ENCODE assay signal across 28 cellular contexts in genomic region chr3:58524326-58524888, GRCh38. TPM values are rescaled to one million over a fixed set of nuclear protein-coding genes. Genes with fewer than 3 reads are reported as not detected.
DNase-seq lines count a peak whose midpoint lies in the region; ATAC-seq and TF ChIP-seq lines count a peak whose summit lies in the region.
"Had no signal": no experiment of that assay in that cellular context is flagged by ENCODE, and none has a peak within 500 bp of the region (broad histone marks: within the 10 kb centered on the region; RNA-seq: fewer than 3 reads in every experiment).

No MANE protein-coding gene starts in this region.

- peaks cover 0 to 98% (median 50%) of the 10 kb centered on the region in 4 donors for H3K4me1 ChIP-seq in right lobe of liver

- WGBS in right lobe of liver (ENCODE audit: insufficient coverage, low coverage, low lambda C conversion rate, missing lambda C conversion rate): 83% methylated on average over 2 of the region's 11 CpGs

- ATAC-seq in right lobe of liver (no peak), HG02981 (IDR thresholded peaks at IDR 0.05; ENCODE audit: unreplicated experiment) (no peak)
- ATAC-seq: CD8-positive, alpha-beta T cell; GM12878; GM23338; HCT116; Right ventricle myocardium inferior had no signal

- no peak for TF ChIP-seq CTCF in right lobe of liver (IDR thresholded peaks at IDR 0.05)

- peak overlapping the region in 2 of 3 donors; percentile 95 to 99 for H3K27ac ChIP-seq in right lobe of liver
- H3K27ac ChIP-seq: C4-2B, PC-9, SJCRH30 had no signal

- intact Hi-C loops in right lobe of liver (cut with DNase I): no loop called here

- TF ChIP-seq POLR2A in right lobe of liver (IDR thresholded peaks at IDR 0.05): no peak

- no peak overlapping the region for H3K4me3 ChIP-seq in right lobe of liver
- H3K4me3 ChIP-seq: GM12878, GM23338, PC-9, SJCRH30 had no signal

- DNase-seq in cerebellar cortex (ENCODE audit: low spot score): peak; percentile 23
- peak; percentile 46 for DNase-seq in islet precursor cell
- peak in 1 of 3 donors; percentile 74 for DNase-seq in right lobe of liver
- DNase-seq in hippocampal formation (lab: John Stamatoyannopoulos, UW): no peak
- no peak for DNase-seq in stimulated activated CD4-positive, alpha-beta T cell treated with anti-CD3 and anti-CD28 coated beads, Interleukin-2, amount 100 ng/mL, for 24 hours
- no peak for DNase-seq in NCI-H1105 (lab: John Stamatoyannopoulos, UW)
- DNase-seq: Caco-2, GDM1, Karpas-422, NCI-H1105 treated with DMSO at 0.1 percent for 48 hours, NCI-H146, NCI-H1930, NCI-H2107, NCI-H446, NCI-H524 treated with DMSO at 0.1 percent for 48 hours, PC-9, SJCRH30 had no signal

- H3K36me3 ChIP-seq in right lobe of liver: peaks cover 0 to 56% (median 21%) of the 10 kb centered on the region in 4 donors
- H3K36me3 ChIP-seq: SJCRH30 had no signal

- H3K9me3 ChIP-seq in right lobe of liver: no peaks in the 10 kb centered on the region
- H3K9me3 ChIP-seq: Caco-2, SJCRH30 had no signal

- H3K27me3 ChIP-seq in right lobe of liver: no peaks in the 10 kb centered on the region
- H3K27me3 ChIP-seq: SJCRH30 had no signal

RNA-seq across cellular contexts. Expression of gene ACOX2, which starts 12.6 kb away (rescaled TPM):
- 100 to 1,000 TPM in 3 of 6 experiments, 10 to 100 TPM in 3; 67.8 to 269 (median 149) TPM for total RNA-seq in right lobe of liver
- total RNA-seq: B cell; CD8-positive, alpha-beta T cell; GM12878; HT-29 had no signal

RNA-seq across cellular contexts. Expression of gene KCTD6, which starts 32.5 kb away (rescaled TPM):
- 1 to 10 TPM; 4.3 to 9.6 (median 8.0) TPM for total RNA-seq in right lobe of liver

RNA-seq across cellular contexts. Expression of gene FAM107A, which starts 52.8 kb away (rescaled TPM):
- 1 to 10 TPM in 3 of 6 experiments, under 1 TPM in 3; 0.33 to 3.6 (median 1.6) TPM for total RNA-seq in right lobe of liver
- total RNA-seq: A673; B cell; Caco-2; CD8-positive, alpha-beta T cell; GM12878; PC-9; RPMI7951 had no signal

Comparison
In these comparisons a context has a peak if more than half of its experiments do, and no peak if none do; other contexts are left out.
1. DNase-seq: peak in cerebellar cortex (single experiment) and islet precursor cell (single experiment); none in hippocampal formation (0 of 2), stimulated activated CD4-positive, alpha-beta T cell treated with anti-CD3 and anti-CD28 coated beads, Interleukin-2, amount 100 ng/mL, for 24 hours (0 of 2) and NCI-H1105 (single experiment).